In the genomic region with DNA sequence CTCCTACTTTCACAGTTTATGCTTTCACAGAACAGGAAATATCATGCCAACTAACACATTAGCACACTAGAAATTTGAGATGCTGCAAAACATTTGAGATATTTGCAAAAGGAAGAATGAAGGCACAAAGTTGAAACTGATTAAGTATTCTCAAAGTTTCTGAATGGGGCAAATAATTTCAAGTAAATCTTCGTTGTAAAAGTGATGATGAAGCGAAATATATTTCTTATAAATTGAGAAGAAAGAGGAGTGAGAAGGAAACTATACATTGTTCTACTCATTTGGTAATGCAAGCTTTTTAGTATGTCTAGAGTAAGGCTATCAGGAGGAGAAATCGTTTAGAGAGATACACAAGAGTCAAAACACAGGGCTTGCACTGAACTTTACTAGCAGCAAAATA, we compare ENCODE assay signal across 3 cellular contexts.
A peak's percentile ranks its signal among the peaks of the same experiment; 100 is the strongest.
TF ChIP-seq lines count a peak whose summit lies in the region.

No MANE protein-coding gene starts in this region.

TF ChIP-seq in HepG2, 621 proteins besides CTCF, POLR2A, EP300 and RAD21:
- TF ChIP-seq HDAC6 (IDR thresholded peaks at IDR 0.05; ENCODE audit: low read depth, low read length) (no peak), ZNF543 (CRISPR knock-in tag; IDR thresholded peaks at IDR 0.05) (no peak), ETV6 (CRISPR knock-in tag; conservative IDR thresholded peaks at IDR 0.05) (no peak), ZNF136 (CRISPR knock-in tag; IDR thresholded peaks at IDR 0.05; ENCODE audit: low read depth) (no peak), MAFF (IDR thresholded peaks at IDR 0.05; ENCODE audit: low read depth, low read length) (peak; percentile 62; the same call in 1 of the 2 replicates), SPEN (CRISPR knock-in tag; IDR thresholded peaks at IDR 0.05; ENCODE audit: low read depth) (no peak), JDP2 (CRISPR knock-in tag; IDR thresholded peaks at IDR 0.05; ENCODE audit: borderline replicate concordance) (no peak), MAFK (conservative IDR thresholded peaks at IDR 0.05 in 1 of 2, IDR thresholded peaks at IDR 0.05 in 1 of 2; ENCODE audit: low read length in 2 of 2) (peak; percentile 51 to 75; a peak in 3 of 4 replicates), ZNF605 (CRISPR knock-in tag; IDR thresholded peaks at IDR 0.05) (no peak), ZBTB42 (CRISPR knock-in tag; IDR thresholded peaks at IDR 0.05) (no peak), MLLT10 (CRISPR knock-in tag; IDR thresholded peaks at IDR 0.05) (no peak), MYNN (CRISPR knock-in tag; IDR thresholded peaks at IDR 0.05; ENCODE audit: low read depth) (no peak)
- TF ChIP-seq, protein P1, sequence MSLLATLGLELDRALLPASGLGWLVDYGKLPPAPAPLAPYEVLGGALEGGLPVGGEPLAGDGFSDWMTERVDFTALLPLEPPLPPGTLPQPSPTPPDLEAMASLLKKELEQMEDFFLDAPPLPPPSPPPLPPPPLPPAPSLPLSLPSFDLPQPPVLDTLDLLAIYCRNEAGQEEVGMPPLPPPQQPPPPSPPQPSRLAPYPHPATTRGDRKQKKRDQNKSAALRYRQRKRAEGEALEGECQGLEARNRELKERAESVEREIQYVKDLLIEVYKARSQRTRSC (CRISPR knock-in tag; IDR thresholded peaks at IDR 0.05; ENCODE audit: low read depth), result no peak
- TF ChIP-seq, protein P2, sequence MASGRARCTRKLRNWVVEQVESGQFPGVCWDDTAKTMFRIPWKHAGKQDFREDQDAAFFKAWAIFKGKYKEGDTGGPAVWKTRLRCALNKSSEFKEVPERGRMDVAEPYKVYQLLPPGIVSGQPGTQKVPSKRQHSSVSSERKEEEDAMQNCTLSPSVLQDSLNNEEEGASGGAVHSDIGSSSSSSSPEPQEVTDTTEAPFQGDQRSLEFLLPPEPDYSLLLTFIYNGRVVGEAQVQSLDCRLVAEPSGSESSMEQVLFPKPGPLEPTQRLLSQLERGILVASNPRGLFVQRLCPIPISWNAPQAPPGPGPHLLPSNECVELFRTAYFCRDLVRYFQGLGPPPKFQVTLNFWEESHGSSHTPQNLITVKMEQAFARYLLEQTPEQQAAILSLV (CRISPR knock-in tag; IDR thresholded peaks at IDR 0.05; ENCODE audit: borderline replicate concordance), result no peak

TF ChIP-seq in IMR-90, 13 proteins besides CTCF, POLR2A, EP300 and RAD21:
- TF ChIP-seq RCOR1 (IDR thresholded peaks at IDR 0.05; ENCODE audit: insufficient replicate concordance, low read length), result no peak
- peak; percentile 78 for TF ChIP-seq MAFK (IDR thresholded peaks at IDR 0.05; ENCODE audit: low read depth, low read length)
- TF ChIP-seq, protein P3, sequence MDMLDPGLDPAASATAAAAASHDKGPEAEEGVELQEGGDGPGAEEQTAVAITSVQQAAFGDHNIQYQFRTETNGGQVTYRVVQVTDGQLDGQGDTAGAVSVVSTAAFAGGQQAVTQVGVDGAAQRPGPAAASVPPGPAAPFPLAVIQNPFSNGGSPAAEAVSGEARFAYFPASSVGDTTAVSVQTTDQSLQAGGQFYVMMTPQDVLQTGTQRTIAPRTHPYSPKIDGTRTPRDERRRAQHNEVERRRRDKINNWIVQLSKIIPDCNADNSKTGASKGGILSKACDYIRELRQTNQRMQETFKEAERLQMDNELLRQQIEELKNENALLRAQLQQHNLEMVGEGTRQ (IDR thresholded peaks at IDR 0.05; ENCODE audit: low read depth, low read length), result no peak
- TF ChIP-seq FOS (IDR thresholded peaks at IDR 0.05; ENCODE audit: low read depth, low read length), result no peak

TF ChIP-seq in K562, 482 proteins besides CTCF, POLR2A, EP300 and RAD21:
- TF ChIP-seq KLF13 (tag; IDR thresholded peaks at IDR 0.05; ENCODE audit: borderline replicate concordance, low read depth) (no peak), ZNF316 (IDR thresholded peaks at IDR 0.05) (peak; percentile 51; the same call in 1 of the 2 replicates)
